ENCODE assay signal across 1 cellular context in the genomic region with DNA sequence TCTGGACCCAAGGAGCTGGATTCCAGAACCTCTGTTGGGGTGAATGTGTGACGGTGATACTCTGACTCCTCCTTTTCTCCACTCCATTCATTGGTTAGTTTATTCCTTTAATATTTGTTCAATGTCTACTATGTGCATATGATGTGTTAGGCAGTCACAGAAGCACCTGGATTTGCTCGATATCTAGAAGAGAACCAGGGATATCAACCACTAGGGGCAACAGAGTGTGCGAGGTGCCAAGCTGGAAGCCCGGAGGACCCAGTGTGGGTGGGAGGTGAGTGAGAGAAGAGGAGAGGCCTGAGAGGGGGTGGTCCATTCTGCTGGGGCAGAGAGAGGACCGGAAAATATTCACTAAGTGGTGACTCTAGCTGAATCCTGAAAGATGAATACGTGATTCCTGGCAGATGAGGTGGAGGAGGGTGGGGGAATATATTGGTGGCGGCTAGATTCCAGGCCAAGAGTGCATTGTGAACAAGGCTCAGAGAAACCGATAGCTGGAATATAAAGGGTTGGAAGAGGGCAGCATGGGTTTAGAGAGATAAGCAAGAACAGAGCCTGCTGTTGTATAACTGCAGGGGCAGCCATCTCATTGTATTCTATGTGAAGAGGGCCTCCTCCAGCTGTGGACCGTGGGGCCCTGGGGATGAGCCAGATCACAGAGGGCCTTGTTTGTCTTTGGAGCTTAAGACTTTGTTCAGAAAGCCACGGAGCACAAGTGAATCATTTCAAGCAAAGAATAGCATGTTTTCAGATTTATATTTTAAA.
TF ChIP-seq lines count a peak whose summit lies in the region.

No MANE protein-coding gene starts in this region.

TF ChIP-seq in WTC11, 78 proteins besides CTCF, POLR2A, EP300 and RAD21 (continued from another document):
- no peak for TF ChIP-seq ZNF425 (CRISPR knock-in tag; conservative IDR thresholded peaks at IDR 0.05)
- no peak for TF ChIP-seq ZNF281 (CRISPR knock-in tag; IDR thresholded peaks at IDR 0.05)
